8 cellular contexts compared by ENCODE assay signal in the genomic region with DNA sequence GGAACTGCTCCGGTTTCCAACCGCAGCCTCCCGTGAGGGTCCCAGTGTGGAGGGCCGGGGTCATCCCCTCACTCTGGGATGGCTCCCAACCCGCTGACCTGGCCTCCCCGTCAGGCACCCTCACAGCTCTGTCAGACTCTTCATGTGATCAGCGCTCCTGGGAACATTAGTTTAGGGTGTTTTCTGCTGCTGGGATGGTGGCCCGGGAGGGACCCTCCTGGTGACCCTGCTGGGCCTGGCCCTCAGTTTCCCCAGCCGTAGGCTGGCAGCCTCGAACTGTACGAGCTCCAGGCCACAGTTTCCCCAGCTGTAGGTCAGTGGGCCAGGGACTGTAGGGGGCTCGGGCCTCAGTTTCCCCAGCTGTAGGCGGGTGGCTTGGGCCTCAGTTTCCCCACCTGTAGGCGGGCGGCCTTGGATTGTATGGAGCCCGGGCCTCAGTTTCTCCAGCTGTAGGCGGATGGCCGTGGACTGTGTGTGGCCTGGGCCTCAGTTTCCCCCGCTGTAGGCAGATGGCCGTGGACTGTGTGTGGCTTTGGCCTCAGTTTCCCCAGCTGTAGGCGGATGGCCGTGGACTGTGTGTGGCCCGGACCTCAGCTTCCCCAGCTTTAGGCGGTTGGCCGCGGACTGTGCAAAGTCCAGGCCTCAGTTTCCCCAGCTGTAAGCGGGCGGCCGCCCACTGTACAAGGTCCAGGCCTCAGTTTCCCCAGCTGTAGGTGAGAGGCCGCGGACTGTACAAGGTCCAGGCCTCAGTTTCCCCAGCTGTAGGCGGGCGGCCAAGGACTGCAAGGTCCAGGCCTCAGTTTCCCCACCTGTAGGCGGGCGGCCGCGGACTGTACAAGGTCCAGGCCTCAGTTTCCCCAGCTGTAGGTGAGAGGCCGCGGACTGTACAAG. TPM values are rescaled to one million over a fixed set of nuclear protein-coding genes. Genes with fewer than 3 reads are reported as not detected.
DNase-seq lines count a peak whose midpoint lies in the region; ATAC-seq and TF ChIP-seq lines count a peak whose summit lies in the region.

No MANE protein-coding gene starts in this region.

- H3K27me3 ChIP-seq in GM23248 (replicated peaks; ENCODE audit: insufficient read depth) (no peaks in the 10 kb centered on the region), heart right ventricle (no peaks in the 10 kb centered on the region), skeletal muscle satellite cell (ENCODE audit: control insufficient read depth, insufficient read depth, low read length) (no peaks in the 10 kb centered on the region)

- in situ Hi-C loops in GM23248 (cut with MboI), result no loop called here

- H3K9me3 ChIP-seq in GM23248 (ENCODE audit: low read depth), result no peaks in the 10 kb centered on the region
- H3K9me3 ChIP-seq in heart right ventricle, result no peaks in the 10 kb centered on the region
- H3K9me3 ChIP-seq in skeletal muscle satellite cell (replicated peaks; ENCODE audit: low read length), result no peaks in the 10 kb centered on the region

- H3K79me2 ChIP-seq in GM23248 (ENCODE audit: insufficient read depth), result peaks cover 31% of the 10 kb centered on the region

- H3K4me3 ChIP-seq in GM23248 (peak overlapping the region; percentile 78), heart right ventricle (peak overlapping the region; percentile 51 to 94 (median 80)), skeletal muscle satellite cell (ENCODE audit: low read length) (peak overlapping the region; percentile 78)

- peaks cover 19% of the 10 kb centered on the region; the same call in 1 of the 2 replicates for H4K20me1 ChIP-seq in GM23248 (ENCODE audit: insufficient read depth)

- H3K9me2 ChIP-seq in GM23248 (ENCODE audit: insufficient read depth), result no peaks in the 10 kb centered on the region

- H3K4me2 ChIP-seq in GM23248 (ENCODE audit: unreplicated experiment) (peak overlapping the region; percentile 84), skeletal muscle satellite cell (ENCODE audit: low read length) (peak overlapping the region; percentile 92)

- WGBS in GM23248 (ENCODE audit: low coverage in 1 of 2, low lambda C conversion rate in 2 of 2, missing lambda C conversion rate in 2 of 2), 2 experiments, result 72 to 83% methylated on average over 33 to 39 of the region's 39 CpGs
- 81 to 85% methylated on average over 39 of the region's 39 CpGs for WGBS in heart right ventricle, 2 donors

- peaks cover 8% of the 10 kb centered on the region for H3F3A ChIP-seq in GM23248 (ENCODE audit: insufficient read depth)

- peak overlapping the region; percentile 86 for H2AFZ ChIP-seq in GM23248

- H3K36me3 ChIP-seq in GM23248 (ENCODE audit: low read depth) (0 out of 2 replicates have a peak, but pooled peaks cover 10% of the 10 kb centered on the region), heart right ventricle (peaks cover 0 to 29% (median 0%) of the 10 kb centered on the region in 9 donors), skeletal muscle satellite cell (ENCODE audit: insufficient read depth, low read length) (peaks cover 28% of the 10 kb centered on the region)

- ATAC-seq in heart right ventricle (no peak), HG02610 (IDR thresholded peaks at IDR 0.05; ENCODE audit: unreplicated experiment) (no peak), GM21381 (IDR thresholded peaks at IDR 0.05; ENCODE audit: unreplicated experiment) (no peak)

- intact Hi-C loops in heart right ventricle (cut with DNase I), result loop anchor here in 2 of 10 donors (2.0 to 10.0 kb wide), 3 partner anchors 13 to 289 kb away; partner anchors contain the start of genes CFD (in 1 of the 2), ELANE (in 1 of the 2) and TPGS1 (in 1 of the 2)

- TF ChIP-seq CTCF in VCaP (conservative IDR thresholded peaks at IDR 0.05) (no peak), heart right ventricle (IDR thresholded peaks at IDR 0.05) (no peak)

- H3K27ac ChIP-seq in GM23248 (no peak overlapping the region; the same call in 1 of the 2 replicates), VCaP (peak overlapping the region; percentile 99; the same call in 1 of the 2 replicates), heart right ventricle (peak overlapping the region in 9 of 10 donors; percentile 77 to 96 (median 91))

- H3K9ac ChIP-seq in GM23248, result peak overlapping the region; percentile 86
- peak overlapping the region; percentile 92 for H3K9ac ChIP-seq in skeletal muscle satellite cell (ENCODE audit: low read depth, low read length)

- H3K4me1 ChIP-seq in GM23248 (ENCODE audit: insufficient read depth), result peaks cover 18% of the 10 kb centered on the region
- peaks cover 21 to 57% (median 52%) of the 10 kb centered on the region in 9 donors for H3K4me1 ChIP-seq in heart right ventricle
- H3K4me1 ChIP-seq in skeletal muscle satellite cell (ENCODE audit: control insufficient read depth, insufficient read depth, low read length), result peaks cover 32% of the 10 kb centered on the region

- DNase-seq in GM23248 (no peak), heart right ventricle (no peak), NCI-H345 (lab: John Stamatoyannopoulos, UW) (no peak)
- no peak for DNase-seq in stimulated activated CD4-positive, alpha-beta T cell treated with anti-CD3 and anti-CD28 coated beads, Interleukin-2, amount 100 ng/mL, for 24 hours

RNA-seq across cellular contexts. Expression of gene PTBP1, which starts 1.3 kb away (rescaled TPM):
- 175 and 194 TPM in 2 replicates for total RNA-seq in GM23248 (2014; rRNA removed; shearing (Covaris generic))
- 157 and 160 TPM in 2 replicates for polyA plus RNA-seq in GM23248 (2016; fragmentation: Nextera tagmentation; extraction: Ambion mirVana)
- 100 to 1,000 TPM in 1 of 10 donors, 10 to 100 TPM in 9; 46.2 to 106 (median 56.8) TPM for total RNA-seq in heart right ventricle
- 10 to 100 TPM; 48.2 to 74.3 TPM for polyA plus RNA-seq in heart right ventricle
- total RNA-seq in skeletal muscle satellite cell (2012; rRNA removed), result 113 and 162 TPM in 2 replicates

RNA-seq across cellular contexts. Expression of gene PLPPR3, which starts 25.8 kb away (rescaled TPM):
- 0.32 TPM in 1 of 2 replicates, not detected in the other for total RNA-seq in GM23248 (2014; rRNA removed; shearing (Covaris generic))
- not detected in 2 replicates for polyA plus RNA-seq in GM23248 (2016; fragmentation: Nextera tagmentation; extraction: Ambion mirVana)
- not detected for total RNA-seq in heart right ventricle
- not detected for polyA plus RNA-seq in heart right ventricle
- not detected in 2 replicates for total RNA-seq in skeletal muscle satellite cell (2012; rRNA removed)

RNA-seq across cellular contexts. Expression of gene AZU1, which starts 31.7 kb away (rescaled TPM):
- not detected in 2 replicates for total RNA-seq in GM23248 (2014; rRNA removed; shearing (Covaris generic))
- polyA plus RNA-seq in GM23248 (2016; fragmentation: Nextera tagmentation; extraction: Ambion mirVana) (not detected in 2 replicates), heart right ventricle (under 1 TPM in 1 of 2 donors, not detected in 1; 0.06 TPM)
- 1 to 10 TPM in 1 of 10 donors, not detected in 9; 1.7 TPM for total RNA-seq in heart right ventricle
- total RNA-seq in skeletal muscle satellite cell (2012; rRNA removed), result not detected in 2 replicates

RNA-seq across cellular contexts. Expression of gene PRTN3, which starts 44.9 kb away (rescaled TPM):
- total RNA-seq in GM23248 (2014; rRNA removed; shearing (Covaris generic)), result not detected in 2 replicates
- polyA plus RNA-seq in GM23248 (2016; fragmentation: Nextera tagmentation; extraction: Ambion mirVana) (not detected in 2 replicates), heart right ventricle (under 1 TPM in 1 of 2 donors, not detected in 1; 0.12 TPM)
- not detected for total RNA-seq in heart right ventricle
- not detected in 2 replicates for total RNA-seq in skeletal muscle satellite cell (2012; rRNA removed)

RNA-seq across cellular contexts. Expression of gene MISP, which starts 45.0 kb away (rescaled TPM):
- not detected in 2 replicates for total RNA-seq in GM23248 (2014; rRNA removed; shearing (Covaris generic))
- polyA plus RNA-seq in GM23248 (2016; fragmentation: Nextera tagmentation; extraction: Ambion mirVana) (0.13 TPM in 1 of 2 replicates, not detected in the other), heart right ventricle (under 1 TPM in 1 of 2 donors, not detected in 1; 0.01 TPM)
- not detected for total RNA-seq in heart right ventricle
- 0.22 and 0.25 TPM in 2 replicates for total RNA-seq in skeletal muscle satellite cell (2012; rRNA removed)
